In genomic region chr11:93814966-93815633, GRCh38 we compare ENCODE assay signal across 1 cellular context.
TF ChIP-seq lines count a peak whose summit lies in the region.

No MANE protein-coding gene starts in this region.

TF ChIP-seq in GM23338, 12 proteins besides CTCF, POLR2A, EP300 and RAD21:
- no peak for TF ChIP-seq EZH2 (IDR thresholded peaks at IDR 0.05; ENCODE audit: low read depth, unreplicated experiment)
- no peak for TF ChIP-seq NANOG (IDR thresholded peaks at IDR 0.05; ENCODE audit: borderline replicate concordance)
- TF ChIP-seq REST (IDR thresholded peaks at IDR 0.05; ENCODE audit: unreplicated experiment): no peak
- TF ChIP-seq EZH2phosphoT487 (IDR thresholded peaks at IDR 0.05; ENCODE audit: unreplicated experiment): no peak
- TF ChIP-seq, protein P1, sequence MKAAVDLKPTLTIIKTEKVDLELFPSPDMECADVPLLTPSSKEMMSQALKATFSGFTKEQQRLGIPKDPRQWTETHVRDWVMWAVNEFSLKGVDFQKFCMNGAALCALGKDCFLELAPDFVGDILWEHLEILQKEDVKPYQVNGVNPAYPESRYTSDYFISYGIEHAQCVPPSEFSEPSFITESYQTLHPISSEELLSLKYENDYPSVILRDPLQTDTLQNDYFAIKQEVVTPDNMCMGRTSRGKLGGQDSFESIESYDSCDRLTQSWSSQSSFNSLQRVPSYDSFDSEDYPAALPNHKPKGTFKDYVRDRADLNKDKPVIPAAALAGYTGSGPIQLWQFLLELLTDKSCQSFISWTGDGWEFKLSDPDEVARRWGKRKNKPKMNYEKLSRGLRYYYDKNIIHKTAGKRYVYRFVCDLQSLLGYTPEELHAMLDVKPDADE (IDR thresholded peaks at IDR 0.05): no peak
- no peak for TF ChIP-seq CREB1 (CRISPR knock-in tag; IDR thresholded peaks at IDR 0.05; ENCODE audit: low read depth)
- no peak for TF ChIP-seq ZNF331 (CRISPR knock-in tag; IDR thresholded peaks at IDR 0.05; ENCODE audit: low read depth)
- TF ChIP-seq ZNF114 (CRISPR knock-in tag; IDR thresholded peaks at IDR 0.05): no peak
- TF ChIP-seq, protein P2, sequence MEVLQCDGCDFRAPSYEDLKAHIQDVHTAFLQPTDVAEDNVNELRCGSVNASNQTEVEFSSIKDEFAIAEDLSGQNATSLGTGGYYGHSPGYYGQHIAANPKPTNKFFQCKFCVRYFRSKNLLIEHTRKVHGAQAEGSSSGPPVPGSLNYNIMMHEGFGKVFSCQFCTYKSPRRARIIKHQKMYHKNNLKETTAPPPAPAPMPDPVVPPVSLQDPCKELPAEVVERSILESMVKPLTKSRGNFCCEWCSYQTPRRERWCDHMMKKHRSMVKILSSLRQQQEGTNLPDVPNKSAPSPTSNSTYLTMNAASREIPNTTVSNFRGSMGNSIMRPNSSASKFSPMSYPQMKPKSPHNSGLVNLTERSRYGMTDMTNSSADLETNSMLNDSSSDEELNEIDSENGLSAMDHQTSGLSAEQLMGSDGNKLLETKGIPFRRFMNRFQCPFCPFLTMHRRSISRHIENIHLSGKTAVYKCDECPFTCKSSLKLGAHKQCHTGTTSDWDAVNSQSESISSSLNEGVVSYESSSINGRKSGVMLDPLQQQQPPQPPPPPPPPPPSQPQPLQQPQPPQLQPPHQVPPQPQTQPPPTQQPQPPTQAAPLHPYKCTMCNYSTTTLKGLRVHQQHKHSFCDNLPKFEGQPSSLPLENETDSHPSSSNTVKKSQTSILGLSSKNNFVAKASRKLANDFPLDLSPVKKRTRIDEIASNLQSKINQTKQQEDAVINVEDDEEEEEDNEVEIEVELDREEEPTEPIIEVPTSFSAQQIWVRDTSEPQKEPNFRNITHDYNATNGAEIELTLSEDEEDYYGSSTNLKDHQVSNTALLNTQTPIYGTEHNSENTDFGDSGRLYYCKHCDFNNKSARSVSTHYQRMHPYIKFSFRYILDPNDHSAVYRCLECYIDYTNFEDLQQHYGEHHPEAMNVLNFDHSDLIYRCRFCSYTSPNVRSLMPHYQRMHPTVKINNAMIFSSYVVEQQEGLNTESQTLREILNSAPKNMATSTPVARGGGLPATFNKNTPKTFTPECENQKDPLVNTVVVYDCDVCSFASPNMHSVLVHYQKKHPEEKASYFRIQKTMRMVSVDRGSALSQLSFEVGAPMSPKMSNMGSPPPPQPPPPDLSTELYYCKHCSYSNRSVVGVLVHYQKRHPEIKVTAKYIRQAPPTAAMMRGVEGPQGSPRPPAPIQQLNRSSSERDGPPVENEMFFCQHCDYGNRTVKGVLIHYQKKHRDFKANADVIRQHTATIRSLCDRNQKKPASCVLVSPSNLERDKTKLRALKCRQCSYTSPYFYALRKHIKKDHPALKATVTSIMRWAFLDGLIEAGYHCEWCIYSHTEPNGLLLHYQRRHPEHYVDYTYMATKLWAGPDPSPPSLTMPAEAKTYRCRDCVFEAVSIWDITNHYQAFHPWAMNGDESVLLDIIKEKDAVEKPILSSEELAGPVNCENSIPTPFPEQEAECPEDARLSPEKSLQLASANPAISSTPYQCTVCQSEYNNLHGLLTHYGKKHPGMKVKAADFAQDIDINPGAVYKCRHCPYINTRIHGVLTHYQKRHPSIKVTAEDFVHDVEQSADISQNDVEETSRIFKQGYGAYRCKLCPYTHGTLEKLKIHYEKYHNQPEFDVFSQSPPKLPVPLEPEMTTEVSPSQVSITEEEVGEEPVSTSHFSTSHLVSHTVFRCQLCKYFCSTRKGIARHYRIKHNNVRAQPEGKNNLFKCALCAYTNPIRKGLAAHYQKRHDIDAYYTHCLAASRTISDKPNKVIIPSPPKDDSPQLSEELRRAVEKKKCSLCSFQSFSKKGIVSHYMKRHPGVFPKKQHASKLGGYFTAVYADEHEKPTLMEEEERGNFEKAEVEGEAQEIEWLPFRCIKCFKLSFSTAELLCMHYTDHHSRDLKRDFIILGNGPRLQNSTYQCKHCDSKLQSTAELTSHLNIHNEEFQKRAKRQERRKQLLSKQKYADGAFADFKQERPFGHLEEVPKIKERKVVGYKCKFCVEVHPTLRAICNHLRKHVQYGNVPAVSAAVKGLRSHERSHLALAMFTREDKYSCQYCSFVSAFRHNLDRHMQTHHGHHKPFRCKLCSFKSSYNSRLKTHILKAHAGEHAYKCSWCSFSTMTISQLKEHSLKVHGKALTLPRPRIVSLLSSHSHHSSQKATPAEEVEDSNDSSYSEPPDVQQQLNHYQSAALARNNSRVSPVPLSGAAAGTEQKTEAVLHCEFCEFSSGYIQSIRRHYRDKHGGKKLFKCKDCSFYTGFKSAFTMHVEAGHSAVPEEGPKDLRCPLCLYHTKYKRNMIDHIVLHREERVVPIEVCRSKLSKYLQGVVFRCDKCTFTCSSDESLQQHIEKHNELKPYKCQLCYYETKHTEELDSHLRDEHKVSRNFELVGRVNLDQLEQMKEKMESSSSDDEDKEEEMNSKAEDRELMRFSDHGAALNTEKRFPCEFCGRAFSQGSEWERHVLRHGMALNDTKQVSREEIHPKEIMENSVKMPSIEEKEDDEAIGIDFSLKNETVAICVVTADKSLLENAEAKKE (CRISPR knock-in tag; IDR thresholded peaks at IDR 0.05): no peak
- TF ChIP-seq POLR2AphosphoS5 (IDR thresholded peaks at IDR 0.05; ENCODE audit: low read depth): no peak
- TF ChIP-seq JUNB (IDR thresholded peaks at IDR 0.05; ENCODE audit: unreplicated experiment): no peak
